In genomic region chr4:184668511-184669114, GRCh38 we compare ENCODE assay signal across 11 cellular contexts. TPM values are rescaled to one million over a fixed set of nuclear protein-coding genes. Genes with fewer than 3 reads are reported as not detected.
DNase-seq lines count a peak whose midpoint lies in the region; ATAC-seq lines count a peak whose summit lies in the region.
"Had no signal": no experiment of that assay in that cellular context is flagged by ENCODE, and none has a peak within 500 bp of the region (broad histone marks: within the 10 kb centered on the region; RNA-seq: fewer than 3 reads in every experiment).

No MANE protein-coding gene starts in this region.

- peak overlapping the region; percentile 5 for H3K27ac ChIP-seq in CD4-positive, alpha-beta memory T cell (ENCODE audit: low read depth, low read length)
- H3K27ac ChIP-seq in naive thymus-derived CD4-positive, alpha-beta T cell (ENCODE audit: low read depth, low read length): no peak overlapping the region

- H3K36me3 ChIP-seq in CD4-positive, alpha-beta memory T cell (ENCODE audit: insufficient read depth, low read length): no peaks in the 10 kb centered on the region
- peaks cover 0 to 22% (median 0%) of the 10 kb centered on the region in 3 experiments for H3K36me3 ChIP-seq in naive thymus-derived CD4-positive, alpha-beta T cell (ENCODE audit: control insufficient read depth in 2 of 3, insufficient read depth in 3 of 3, low read length in 3 of 3)

- peaks cover 16 to 34% (median 30%) of the 10 kb centered on the region in 4 donors for H3K4me1 Mint-ChIP-seq in CD4-positive, alpha-beta memory T cell
- peaks cover 33% of the 10 kb centered on the region for H3K4me1 Mint-ChIP-seq in activated CD8-positive, alpha-beta T cell treated with anti-CD3 and anti-CD28 coated beads, Interleukin-2, amount 10 ng/mL, durations not matched to agents 7 days and 5 days (ENCODE audit: low read depth)
- H3K4me1 Mint-ChIP-seq in naive thymus-derived CD4-positive, alpha-beta T cell: peaks cover 13 to 39% (median 26%) of the 10 kb centered on the region in 7 donors

- no peaks in the 10 kb centered on the region for H3K9me3 ChIP-seq in CD4-positive, alpha-beta memory T cell (ENCODE audit: control insufficient read depth in 1 of 2, low read length in 2 of 2)
- no peaks in the 10 kb centered on the region for H3K9me3 ChIP-seq in naive thymus-derived CD4-positive, alpha-beta T cell (ENCODE audit: control insufficient read depth in 2 of 3, low read length in 3 of 3)

- POLR2A ChIA-PET in CD4-positive, alpha-beta memory T cell (lab: Charles Lee; ENCODE audit: partially characterized antibody): interaction anchor here (1.5 to 1.6 kb wide), 3 partner anchors 19 to 65 kb away, joined by 4 to 15 read pairs (median 8); partner anchors contain the start of genes CASP3, CENPU and PRIMPOL
- POLR2A ChIA-PET in activated CD8-positive, alpha-beta T cell treated with anti-CD3 and anti-CD28 coated beads, Interleukin-2, amount 10 ng/mL, durations not matched to agents 7 days and 5 days (lab: Charles Lee): interaction anchor here (0.9 to 1.7 kb wide), 6 partner anchors 11 to 400 kb away, joined by 3 to 7 read pairs (median 4); partner anchors contain the start of genes CASP3, CENPU and PRIMPOL
- POLR2A ChIA-PET in naive thymus-derived CD4-positive, alpha-beta T cell (lab: Charles Lee): no interaction called here

- CTCF ChIA-PET in CD4-positive, alpha-beta memory T cell (lab: Charles Lee; ENCODE audit: partially characterized antibody): interaction anchor here (2.7 to 3.5 kb wide), 2 partner anchors 20 to 404 kb away, joined by 11 to 13 read pairs; partner anchors contain the start of genes CASP3 and PRIMPOL
- CTCF ChIA-PET in activated CD8-positive, alpha-beta T cell treated with anti-CD3 and anti-CD28 coated beads, Interleukin-2, amount 10 ng/mL, durations not matched to agents 7 days and 5 days (lab: Charles Lee): interaction anchor here (1.2 to 1.6 kb wide), 3 partner anchors 19 to 405 kb away, joined by 3 to 9 read pairs (median 4); partner anchors contain the start of genes CASP3 and PRIMPOL
- CTCF ChIA-PET in naive thymus-derived CD4-positive, alpha-beta T cell (lab: Charles Lee): no interaction called here

- H3K27me3 Mint-ChIP-seq in CD4-positive, alpha-beta memory T cell: no peaks in the 10 kb centered on the region
- no peaks in the 10 kb centered on the region for H3K27me3 Mint-ChIP-seq in activated CD8-positive, alpha-beta T cell treated with anti-CD3 and anti-CD28 coated beads, Interleukin-2, amount 10 ng/mL, durations not matched to agents 7 days and 5 days (ENCODE audit: low read depth)
- no peaks in the 10 kb centered on the region for H3K27me3 Mint-ChIP-seq in naive thymus-derived CD4-positive, alpha-beta T cell

- DNase-seq in CD4-positive, alpha-beta memory T cell: peak in 4 of 5 donors; percentile 24 to 38 (median 32)
- peak; percentile 18 to 29 for DNase-seq in Kasumi-1 (lab: John Stamatoyannopoulos, UW)
- peak; percentile 59 for DNase-seq in activated CD8-positive, alpha-beta T cell treated with anti-CD3 and anti-CD28 coated beads, Interleukin-2, amount 10 ng/mL, durations not matched to agents 7 days and 5 days
- peak in 2 of 9 donors; percentile 12 to 13 for DNase-seq in naive thymus-derived CD4-positive, alpha-beta T cell
- DNase-seq in SIG-M5 treated with dmso at 0.1 percent for 504 hours (lab: John Stamatoyannopoulos, UW; ENCODE audit: unreplicated experiment): no peak
- no peak for DNase-seq in NCI-H1694 treated with DMSO at 0.1 percent for 48 hours (lab: John Stamatoyannopoulos, UW)
- no peak for DNase-seq in stimulated activated CD4-positive, alpha-beta T cell treated with anti-CD3 and anti-CD28 coated beads, Interleukin-2, amount 100 ng/mL, for 24 hours
- no peak for DNase-seq in kidney tubule cell (ENCODE audit: low spot score)
- DNase-seq: kidney glomerular epithelial cell, NCI-H1092, NCI-H774 had no signal

- H3K4me1 ChIP-seq in CD4-positive, alpha-beta memory T cell (ENCODE audit: insufficient read depth, low read length): peaks cover 24% of the 10 kb centered on the region
- H3K4me1 ChIP-seq in naive thymus-derived CD4-positive, alpha-beta T cell (ENCODE audit: control insufficient read depth in 2 of 2, insufficient read depth in 2 of 2, low read length in 2 of 2): peaks cover 6 to 22% of the 10 kb centered on the region in 2 donors

- peak overlapping the region in 7 of 8 donors; percentile 25 to 77 (median 40) for H3K4me3 Mint-ChIP-seq in CD4-positive, alpha-beta memory T cell
- H3K4me3 Mint-ChIP-seq in activated CD8-positive, alpha-beta T cell treated with anti-CD3 and anti-CD28 coated beads, Interleukin-2, amount 10 ng/mL, durations not matched to agents 7 days and 5 days: peak overlapping the region; percentile 45
- H3K4me3 Mint-ChIP-seq in naive thymus-derived CD4-positive, alpha-beta T cell: peak overlapping the region in 3 of 10 donors; percentile 16 to 37 (median 21)

- ATAC-seq in activated CD8-positive, alpha-beta T cell treated with anti-CD3 and anti-CD28 coated beads, Interleukin-2, amount 10 ng/mL, durations not matched to agents 7 days and 5 days: peak; percentile 82
- peak; percentile 64 for ATAC-seq in naive thymus-derived CD4-positive, alpha-beta T cell

- intact Hi-C loops in CD4-positive, alpha-beta memory T cell (cut with micrococcal nuclease): no loop called here
- intact Hi-C loops in naive thymus-derived CD4-positive, alpha-beta T cell (cut with micrococcal nuclease): loop anchor here in 1 of 2 donors (1.0 kb wide), 2 partner anchors 10 to 19 kb away; partner anchors contain the start of genes CASP3 and PRIMPOL

- no peaks in the 10 kb centered on the region for H3K27me3 ChIP-seq in CD4-positive, alpha-beta memory T cell (ENCODE audit: insufficient read depth, low read length)
- H3K27me3 ChIP-seq in naive thymus-derived CD4-positive, alpha-beta T cell (ENCODE audit: control insufficient read depth in 2 of 2, insufficient read depth in 2 of 2, low read length in 2 of 2): no peaks in the 10 kb centered on the region

- no peaks in the 10 kb centered on the region for H3K9me3 Mint-ChIP-seq in CD4-positive, alpha-beta memory T cell
- no peaks in the 10 kb centered on the region for H3K9me3 Mint-ChIP-seq in activated CD8-positive, alpha-beta T cell treated with anti-CD3 and anti-CD28 coated beads, Interleukin-2, amount 10 ng/mL, durations not matched to agents 7 days and 5 days (ENCODE audit: insufficient read depth)
- H3K9me3 Mint-ChIP-seq in naive thymus-derived CD4-positive, alpha-beta T cell: peaks cover 0 to 5% (median 0%) of the 10 kb centered on the region in 11 donors

- H3K36me3 Mint-ChIP-seq in CD4-positive, alpha-beta memory T cell: peaks cover 29 to 32% of the 10 kb centered on the region in 2 donors
- H3K36me3 Mint-ChIP-seq in activated CD8-positive, alpha-beta T cell treated with anti-CD3 and anti-CD28 coated beads, Interleukin-2, amount 10 ng/mL, durations not matched to agents 7 days and 5 days (ENCODE audit: low read depth): peaks cover 62% of the 10 kb centered on the region
- peaks cover 3 to 58% (median 37%) of the 10 kb centered on the region in 5 donors for H3K36me3 Mint-ChIP-seq in naive thymus-derived CD4-positive, alpha-beta T cell

- peak overlapping the region; percentile 54 to 94 (median 72) for H3K27ac Mint-ChIP-seq in CD4-positive, alpha-beta memory T cell
- H3K27ac Mint-ChIP-seq in activated CD8-positive, alpha-beta T cell treated with anti-CD3 and anti-CD28 coated beads, Interleukin-2, amount 10 ng/mL, durations not matched to agents 7 days and 5 days: peak overlapping the region; percentile 85
- peak overlapping the region in 7 of 9 donors; percentile 2 to 88 (median 52) for H3K27ac Mint-ChIP-seq in naive thymus-derived CD4-positive, alpha-beta T cell

- no peak overlapping the region for H3K4me3 ChIP-seq in CD4-positive, alpha-beta memory T cell (ENCODE audit: low read length in 2 of 2)
- peak overlapping the region; percentile 14 for H3K4me3 ChIP-seq in naive thymus-derived CD4-positive, alpha-beta T cell (ENCODE audit: low read length)

RNA-seq across cellular contexts. Expression of gene PRIMPOL, which starts 19.1 kb away (rescaled TPM):
- total RNA-seq in CD4-positive, alpha-beta memory T cell: 10 to 100 TPM; 20.2 to 23.2 TPM
- polyA plus RNA-seq in CD4-positive, alpha-beta memory T cell: 10 to 100 TPM; 14.0 to 21.5 TPM
- total RNA-seq in activated CD8-positive, alpha-beta T cell treated with anti-CD3 and anti-CD28 coated beads, Interleukin-2, amount 10 ng/mL, durations not matched to agents 7 days and 5 days: 10 to 100 TPM; 24.9 to 26.9 TPM
- 10 to 100 TPM; 12.1 to 19.3 (median 16.7) TPM for total RNA-seq in naive thymus-derived CD4-positive, alpha-beta T cell
- polyA plus RNA-seq in naive thymus-derived CD4-positive, alpha-beta T cell: 10 to 100 TPM; 12.3 to 16.5 TPM

RNA-seq across cellular contexts. Expression of gene CASP3, which starts 19.4 kb away (rescaled TPM):
- 10 to 100 TPM; 17.9 to 24.9 TPM for total RNA-seq in CD4-positive, alpha-beta memory T cell
- polyA plus RNA-seq in CD4-positive, alpha-beta memory T cell: 1 to 10 TPM; 4.1 to 7.3 TPM
- total RNA-seq in activated CD8-positive, alpha-beta T cell treated with anti-CD3 and anti-CD28 coated beads, Interleukin-2, amount 10 ng/mL, durations not matched to agents 7 days and 5 days: 10 to 100 TPM; 71.7 to 78.0 TPM
- total RNA-seq in naive thymus-derived CD4-positive, alpha-beta T cell: 10 to 100 TPM; 12.4 to 73.4 (median 17.2) TPM
- polyA plus RNA-seq in naive thymus-derived CD4-positive, alpha-beta T cell: 1 to 10 TPM; 2.9 to 4.3 TPM

Comparison
In these comparisons a context has a peak if more than half of its experiments do, and no peak if none do; other contexts are left out.
1. DNase-seq: peak in CD4-positive, alpha-beta memory T cell (4 of 5), Kasumi-1 (2 of 2) and activated CD8-positive, alpha-beta T cell treated with anti-CD3 and anti-CD28 coated beads, Interleukin-2, amount 10 ng/mL, durations not matched to agents 7 days and 5 days (single experiment); none in SIG-M5 treated with dmso at 0.1 percent for 504 hours (single experiment), NCI-H1694 treated with DMSO at 0.1 percent for 48 hours (single experiment), stimulated activated CD4-positive, alpha-beta T cell treated with anti-CD3 and anti-CD28 coated beads, Interleukin-2, amount 100 ng/mL, for 24 hours (0 of 2) and kidney tubule cell (single experiment).
2. Peak in every context shown above with its lines, with median percentiles within 50 percentile points of each other: H3K27ac Mint-ChIP-seq.